13 cellular contexts compared by ENCODE assay signal in the genomic region with DNA sequence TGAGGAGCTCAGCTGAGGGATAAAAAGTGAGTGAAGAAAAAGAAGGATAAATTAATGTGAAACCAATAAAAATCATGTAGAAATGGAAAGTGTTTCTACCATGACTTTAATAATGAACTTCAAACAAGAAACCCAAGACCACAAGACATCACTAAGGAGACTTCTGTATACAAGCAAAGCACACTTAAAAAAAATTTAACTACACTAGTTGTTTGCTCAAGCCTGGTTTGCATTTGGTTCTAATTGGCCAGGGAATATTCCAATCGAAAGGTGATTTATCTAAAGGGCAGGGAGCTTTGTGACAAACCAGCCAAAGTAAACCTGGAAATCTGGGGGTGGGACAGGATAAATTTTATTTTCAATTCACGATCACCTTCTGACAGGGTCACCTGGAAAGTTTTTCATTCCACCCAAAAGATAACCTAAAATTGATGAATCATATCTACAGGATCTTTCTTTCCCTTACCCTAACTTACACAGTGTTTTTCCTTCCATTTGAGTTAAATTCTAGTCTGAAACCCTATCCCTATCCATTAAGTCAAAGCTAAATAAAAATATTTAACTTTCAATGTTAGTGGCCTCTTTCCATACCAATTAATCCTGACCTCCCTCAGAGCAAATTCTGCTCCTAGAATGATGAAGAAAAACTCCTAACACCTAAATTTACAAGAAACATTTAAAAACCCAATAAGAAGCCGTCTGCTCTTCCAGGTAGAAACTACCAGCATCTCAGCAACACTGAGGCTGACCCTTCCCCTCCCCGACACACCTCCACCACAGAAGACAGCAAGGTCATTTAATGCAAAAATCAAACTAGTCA. TPM values are rescaled to one million over a fixed set of nuclear protein-coding genes. Genes with fewer than 3 reads are reported as not detected.
A peak's percentile ranks its signal among the peaks of the same experiment; 100 is the strongest.
DNase-seq lines count a peak whose midpoint lies in the region; ATAC-seq, FAIRE-seq and TF ChIP-seq lines count a peak whose summit lies in the region.
"Had no signal": no experiment of that assay in that cellular context is flagged by ENCODE, and none has a peak within 500 bp of the region (broad histone marks: within the 10 kb centered on the region; RNA-seq: fewer than 3 reads in every experiment).

No MANE protein-coding gene starts in this region.

- H3K4me3 ChIP-seq in breast epithelium (peak overlapping the region in 2 of 3 donors; percentile 65 to 90), HepG2 (replicated peaks in 1 of 3; ENCODE audit: insufficient read depth in 1 of 3, low read depth in 2 of 3, low read length in 3 of 3) (peak overlapping the region; percentile 38 to 78 (median 58))
- no peak overlapping the region for H3K4me3 ChIP-seq in effector memory CD4-positive, alpha-beta T cell (ENCODE audit: insufficient read depth, low read depth, low read length, poor library complexity, severe bottlenecking)

- no peak for TF ChIP-seq CTCF in breast epithelium (IDR thresholded peaks at IDR 0.05)
- TF ChIP-seq CTCF in MCF 10A (IDR thresholded peaks at IDR 0.05; ENCODE audit: unreplicated experiment), result no peak
- TF ChIP-seq CTCF in HepG2 (CRISPR knock-in tag; IDR thresholded peaks at IDR 0.05), result no peak
- TF ChIP-seq CTCF in type B pancreatic cell (conservative IDR thresholded peaks at IDR 0.05), result no peak

- H4K20me1 ChIP-seq in HepG2 (ENCODE audit: insufficient read depth, low read length), result peaks cover 7% of the 10 kb centered on the region; the same call in 1 of the 2 replicates

- no peak for FAIRE-seq in HepG2 (lab: Jason Lieb, UNC)
- FAIRE-seq: endothelial cell of umbilical vein had no signal

- no peaks in the 10 kb centered on the region for H3K9me3 ChIP-seq in breast epithelium
- no peaks in the 10 kb centered on the region for H3K9me3 ChIP-seq in HepG2 (ENCODE audit: low read length)
- H3K9me3 ChIP-seq in effector memory CD4-positive, alpha-beta T cell (ENCODE audit: control insufficient read depth, low read length), result no peaks in the 10 kb centered on the region

- H3K36me3 Mint-ChIP-seq in MCF 10A (ENCODE audit: insufficient read depth, unreplicated experiment) (no peaks in the 10 kb centered on the region), type B pancreatic cell (no peaks in the 10 kb centered on the region)
- H3K36me3 Mint-ChIP-seq in activated T-helper 2 cell treated with anti-CD3 and anti-CD28 coated beads, Interferon-gamma antibody, Interleukin-2, Interleukin-4, amounts not matched to agents 10 μg/mL and 5 μg/mL and 100 μg/mL, durations not matched to agents 14 hours and 24 hours and 36 hours (ENCODE audit: low read depth), result peaks cover 45% of the 10 kb centered on the region

- H3K36me3 ChIP-seq in breast epithelium (no peaks in the 10 kb centered on the region), HepG2 (replicated peaks in 1 of 2; ENCODE audit: control insufficient read depth in 1 of 2, insufficient read depth in 2 of 2, low read length in 2 of 2) (no peaks in the 10 kb centered on the region)
- no peaks in the 10 kb centered on the region for H3K36me3 ChIP-seq in effector memory CD4-positive, alpha-beta T cell (ENCODE audit: control insufficient read depth, insufficient read depth, low read length)

- no peak overlapping the region for H3K4me3 Mint-ChIP-seq in MCF 10A (ENCODE audit: unreplicated experiment)
- peak overlapping the region; percentile 79 for H3K4me3 Mint-ChIP-seq in activated T-helper 2 cell treated with anti-CD3 and anti-CD28 coated beads, Interferon-gamma antibody, Interleukin-2, Interleukin-4, amounts not matched to agents 10 μg/mL and 5 μg/mL and 100 μg/mL, durations not matched to agents 14 hours and 24 hours and 36 hours (ENCODE audit: low read depth)
- peak overlapping the region; percentile 93 for H3K4me3 Mint-ChIP-seq in type B pancreatic cell

- H3K27ac ChIP-seq in breast epithelium, result no peak overlapping the region
- no peak overlapping the region for H3K27ac ChIP-seq in HepG2 (ENCODE audit: extremely low read length, insufficient read depth, low read length)
- no peak overlapping the region for H3K27ac ChIP-seq in effector memory CD4-positive, alpha-beta T cell (ENCODE audit: insufficient read depth, low read length, poor library complexity, severe bottlenecking)

- WGBS in HepG2 (ENCODE audit: low lambda C conversion rate), result 37% methylated on average over 4 of the region's 4 CpGs

- no peaks in the 10 kb centered on the region for H3K27me3 ChIP-seq in breast epithelium
- peaks cover 0 to 36% of the 10 kb centered on the region in 2 experiments; a peak in 3 of 5 replicates for H3K27me3 ChIP-seq in HepG2 (ENCODE audit: control insufficient read depth in 1 of 2, insufficient read depth in 2 of 2, low read length in 2 of 2)
- H3K27me3 ChIP-seq in effector memory CD4-positive, alpha-beta T cell (replicated peaks; ENCODE audit: control insufficient read depth, insufficient read depth, low read length, poor library complexity, severe bottlenecking), result peaks cover 4% of the 10 kb centered on the region

- H3K4me1 ChIP-seq in breast epithelium (no peaks in the 10 kb centered on the region), HepG2 (ENCODE audit: insufficient read depth, low read length) (peaks cover 9% of the 10 kb centered on the region)
- peaks cover 9% of the 10 kb centered on the region for H3K4me1 ChIP-seq in effector memory CD4-positive, alpha-beta T cell (ENCODE audit: control insufficient read depth, insufficient read depth, low read length, poor library complexity, severe bottlenecking)

- TF ChIP-seq EP300 in HepG2 (IDR thresholded peaks at IDR 0.05; ENCODE audit: low read depth in 2 of 2, low read length in 2 of 2), result no peak
- TF ChIP-seq EP300 in HepG2 (CRISPR knock-in tag; IDR thresholded peaks at IDR 0.05; ENCODE audit: borderline replicate concordance), result no peak

- peaks cover 47% of the 10 kb centered on the region for H3K79me2 ChIP-seq in HepG2 (ENCODE audit: insufficient read depth, low read length)

- DNase-seq in breast epithelium (ENCODE audit: low spot score in 2 of 2), result no peak
- no peak for DNase-seq in MCF 10A (ENCODE audit: unreplicated experiment)
- DNase-seq in activated T-helper 2 cell treated with anti-CD3 and anti-CD28 coated beads, Interferon-gamma antibody, Interleukin-2, Interleukin-4, amounts not matched to agents 10 μg/mL and 5 μg/mL and 100 μg/mL, durations not matched to agents 14 hours and 24 hours and 36 hours (ENCODE audit: low spot score), result no peak
- DNase-seq in HepG2 (ENCODE audit: low spot score), result no peak
- no peak for DNase-seq in type B pancreatic cell (ENCODE audit: extremely low spot score, unreplicated experiment)
- DNase-seq in dermis blood vessel endothelial cell, result no peak
- DNase-seq in islet precursor cell, result no peak
- DNase-seq in effector memory CD4-positive, alpha-beta T cell, result no peak
- DNase-seq: left colon; NCI-H774; stimulated activated naive CD4-positive, alpha-beta T cell; T1000 had no signal

- H3K9me3 Mint-ChIP-seq in MCF 10A (ENCODE audit: unreplicated experiment) (no peaks in the 10 kb centered on the region), type B pancreatic cell (no peaks in the 10 kb centered on the region)
- H3K9me3 Mint-ChIP-seq in activated T-helper 2 cell treated with anti-CD3 and anti-CD28 coated beads, Interferon-gamma antibody, Interleukin-2, Interleukin-4, amounts not matched to agents 10 μg/mL and 5 μg/mL and 100 μg/mL, durations not matched to agents 14 hours and 24 hours and 36 hours, result no peaks in the 10 kb centered on the region

- CTCF ChIA-PET in MCF 10A (lab: Yijun Ruan, JAX), result no interaction called here
- CTCF ChIA-PET in HepG2 (lab: Yijun Ruan, JAX; ENCODE audit: low intra/inter-chr PET ratio, low total read pairs), result interaction anchor here (2.7 kb wide), 1 partner anchor 150 kb away, joined by 8 read pairs; no protein-coding TSS in a partner anchor

- no peak overlapping the region for H2AFZ ChIP-seq in HepG2 (ENCODE audit: low read length)

- no peak for TF ChIP-seq RAD21 in HepG2 (CRISPR knock-in tag; IDR thresholded peaks at IDR 0.05)

- peak overlapping the region; percentile 59; the same call in 1 of the 2 replicates for H3K9ac ChIP-seq in HepG2 (ENCODE audit: insufficient read depth, low read depth, low read length)

- no peak for TF ChIP-seq POLR2A in breast epithelium (IDR thresholded peaks at IDR 0.05)
- no peak for TF ChIP-seq POLR2A in HepG2 (IDR thresholded peaks at IDR 0.05; ENCODE audit: insufficient read depth in 1 of 2, low read depth in 2 of 2, low read length in 2 of 2)

- in situ Hi-C loops in HepG2 (cut with HindIII; ENCODE audit: extremely low pct_ligation_motif_present, low pct_unique_long_range_greater_than_20kb), result no loop called here

- no peak for ATAC-seq in HepG2

- intact Hi-C loops in breast epithelium (cut with DNase I; ENCODE audit: low total_unique reads), result no loop called here
- intact Hi-C loops in MCF 10A (cut with micrococcal nuclease), result no loop called here
- intact Hi-C loops in activated T-helper 2 cell treated with anti-CD3 and anti-CD28 coated beads, Interferon-gamma antibody, Interleukin-2, Interleukin-4, amounts not matched to agents 10 μg/mL and 5 μg/mL and 100 μg/mL, durations not matched to agents 14 hours and 24 hours and 36 hours (cut with micrococcal nuclease), result loop anchor here (5.0 kb wide), 1 partner anchor 111 kb away; no protein-coding TSS in a partner anchor
- intact Hi-C loops in HepG2 (cut with micrococcal nuclease; ENCODE audit: unreplicated experiment), result loop anchor here (2.0 kb wide), 1 partner anchor 76 kb away; no protein-coding TSS in a partner anchor

- POLR2A ChIA-PET in MCF 10A (lab: Yijun Ruan, JAX), result interaction anchor here (1.2 kb wide), 1 partner anchor 12 kb away, joined by 6 read pairs; no protein-coding TSS in a partner anchor
- POLR2A ChIA-PET in HepG2 (lab: Yijun Ruan, JAX), result no interaction called here

- H3K27me3 Mint-ChIP-seq in MCF 10A (ENCODE audit: insufficient read depth, unreplicated experiment), result peaks cover 18% of the 10 kb centered on the region
- H3K27me3 Mint-ChIP-seq in activated T-helper 2 cell treated with anti-CD3 and anti-CD28 coated beads, Interferon-gamma antibody, Interleukin-2, Interleukin-4, amounts not matched to agents 10 μg/mL and 5 μg/mL and 100 μg/mL, durations not matched to agents 14 hours and 24 hours and 36 hours (ENCODE audit: low read depth), result peaks cover 36% of the 10 kb centered on the region
- peaks cover 41% of the 10 kb centered on the region for H3K27me3 Mint-ChIP-seq in type B pancreatic cell

- H3K4me2 ChIP-seq in HepG2 (ENCODE audit: low read depth, low read length), result peak overlapping the region; percentile 65

- no TSS peak for BruUV-seq in MCF 10A (replicated peaks; lab: Mats Ljungman, UMichigan)
- no TSS peak for BruUV-seq in HepG2 (replicated peaks; lab: Mats Ljungman, UMichigan)

- no peaks in the 10 kb centered on the region for H3K4me1 Mint-ChIP-seq in MCF 10A (ENCODE audit: insufficient read depth, unreplicated experiment)
- H3K4me1 Mint-ChIP-seq in activated T-helper 2 cell treated with anti-CD3 and anti-CD28 coated beads, Interferon-gamma antibody, Interleukin-2, Interleukin-4, amounts not matched to agents 10 μg/mL and 5 μg/mL and 100 μg/mL, durations not matched to agents 14 hours and 24 hours and 36 hours (ENCODE audit: low read depth), result peaks cover 48% of the 10 kb centered on the region
- peaks cover 33% of the 10 kb centered on the region for H3K4me1 Mint-ChIP-seq in type B pancreatic cell (ENCODE audit: unreplicated experiment)

- no peak overlapping the region for H3K27ac Mint-ChIP-seq in MCF 10A (ENCODE audit: low read depth, unreplicated experiment)
- H3K27ac Mint-ChIP-seq in activated T-helper 2 cell treated with anti-CD3 and anti-CD28 coated beads, Interferon-gamma antibody, Interleukin-2, Interleukin-4, amounts not matched to agents 10 μg/mL and 5 μg/mL and 100 μg/mL, durations not matched to agents 14 hours and 24 hours and 36 hours, result no peak overlapping the region
- no peak overlapping the region for H3K27ac Mint-ChIP-seq in type B pancreatic cell

RNA-seq across cellular contexts. Expression of a gene that starts 2.5 kb away (rescaled TPM):
- 10 to 100 TPM in 2 of 3 donors, 1 to 10 TPM in 1; 3.2 to 16.4 (median 13.9) TPM for total RNA-seq in breast epithelium
- 0.17 and 0.54 TPM in 2 replicates for total RNA-seq in MCF 10A (2022)
- total RNA-seq in activated T-helper 2 cell treated with anti-CD3 and anti-CD28 coated beads, Interferon-gamma antibody, Interleukin-2, Interleukin-4, amounts not matched to agents 10 μg/mL and 5 μg/mL and 100 μg/mL, durations not matched to agents 14 hours and 24 hours and 36 hours, result 16.0 and 17.0 TPM in 2 replicates
- total RNA-seq in HepG2 (2016; rRNA removed; fragmentation: Illumina TruSeq; extraction: Trizol), result 0.18 TPM in 2 replicates
- total RNA-seq in HepG2 (2016; cell fraction: cytosol; rRNA removed; fragmentation: Illumina TruSeq; extraction: Trizol; ENCODE audit: low read depth), result not detected in 2 replicates
- total RNA-seq in HepG2 (2016; cell fraction: insoluble cytoplasmic fraction; rRNA removed; fragmentation: Illumina TruSeq; extraction: Trizol), result 0.13 and 0.39 TPM in 2 replicates
- 0.07 and 0.12 TPM in 2 replicates for total RNA-seq in HepG2 (2016; cell fraction: membrane; rRNA removed; fragmentation: Illumina TruSeq; extraction: Trizol)
- total RNA-seq in HepG2 (2016; cell fraction: nucleus; rRNA removed; fragmentation: Illumina TruSeq; extraction: Trizol), result not detected in 2 replicates
- polyA plus RNA-seq in HepG2 (2011; rRNA removed), result 27.3 and 30.1 TPM in 2 replicates
- 13.7 and 27.8 TPM in 2 replicates for polyA plus RNA-seq in HepG2 (2011; cell fraction: cytosol; rRNA removed)
- 14.1 and 18.4 TPM in 2 replicates for polyA plus RNA-seq in HepG2 (2011; cell fraction: nucleus; rRNA removed)
- 89.8 and 101 TPM in 2 replicates for polyA plus RNA-seq in HepG2 (2012)
- polyA plus RNA-seq in HepG2 (2016; cell fraction: cytosol; fragmentation: Illumina TruSeq; extraction: Trizol; ENCODE audit: low read depth), result not detected in 2 replicates
- polyA plus RNA-seq in HepG2 (2016; cell fraction: insoluble cytoplasmic fraction; fragmentation: Illumina TruSeq; extraction: Trizol; ENCODE audit: low read depth), result 0.11 and 0.19 TPM in 2 replicates
- polyA plus RNA-seq in HepG2 (2016; cell fraction: membrane; fragmentation: Illumina TruSeq; extraction: Trizol; ENCODE audit: low read depth), result 0.17 TPM in 1 of 2 replicates, not detected in the other
- not detected in 2 replicates for polyA plus RNA-seq in HepG2 (2016; cell fraction: nucleus; fragmentation: Illumina TruSeq; extraction: Trizol; ENCODE audit: insufficient read depth, low read depth)
- 8.9 and 29.0 TPM in 2 replicates for polyA minus RNA-seq in HepG2 (2011; rRNA and poly(A)+ RNA removed; ENCODE audit: low replicate concordance)
- polyA minus RNA-seq in HepG2 (2011; cell fraction: cytosol; rRNA and poly(A)+ RNA removed), result 24.4 and 43.2 TPM in 2 replicates
- 23.8 and 49.0 TPM in 2 replicates for polyA minus RNA-seq in HepG2 (2011; cell fraction: nucleus; rRNA and poly(A)+ RNA removed)
- 13.2 and 13.6 TPM in 2 replicates for total RNA-seq in type B pancreatic cell (ENCODE audit: low replicate concordance)
- total RNA-seq in dermis blood vessel endothelial cell, result 1.4 and 2.1 TPM in 2 replicates
- polyA plus RNA-seq: endothelial cell of umbilical vein had no signal

Comparison
In these comparisons a context has a peak if more than half of its experiments do, and no peak if none do; other contexts are left out.
1. intact Hi-C loops: an anchor here in activated T-helper 2 cell treated with anti-CD3 and anti-CD28 coated beads, Interferon-gamma antibody, Interleukin-2, Interleukin-4, amounts not matched to agents 10 μg/mL and 5 μg/mL and 100 μg/mL, durations not matched to agents 14 hours and 24 hours and 36 hours (5.0 kb wide) and HepG2 (2.0 kb wide); none called in breast epithelium and MCF 10A.